Comparison of ENCODE assay signal across 11 cellular contexts in genomic region chr22:25112538-25113253, GRCh38.
DNase-seq lines count a peak whose midpoint lies in the region; ATAC-seq and TF ChIP-seq lines count a peak whose summit lies in the region.
"Had no signal": no experiment of that assay in that cellular context is flagged by ENCODE, and none has a peak within 500 bp of the region (broad histone marks: within the 10 kb centered on the region; RNA-seq: fewer than 3 reads in every experiment).

No MANE protein-coding gene starts in this region.

- no peaks in the 10 kb centered on the region for H3K27me3 ChIP-seq in CD4-positive, alpha-beta T cell (ENCODE audit: control insufficient read depth, insufficient read depth, low read length)
- H3K27me3 ChIP-seq in gastroesophageal sphincter, result no peaks in the 10 kb centered on the region
- no peaks in the 10 kb centered on the region for H3K27me3 ChIP-seq in neural progenitor cell

- WGBS in gastroesophageal sphincter (ENCODE audit: low coverage in 1 of 2), 2 donors, result 59 to 70% methylated on average over 3 to 6 of the region's 20 CpGs

- H3K9me3 ChIP-seq in CD4-positive, alpha-beta T cell (ENCODE audit: control insufficient read depth, low read length), result no peaks in the 10 kb centered on the region
- H3K9me3 ChIP-seq in gastroesophageal sphincter (peaks cover 0 to 8% (median 0%) of the 10 kb centered on the region in 3 donors), neural progenitor cell (ENCODE audit: low read depth) (no peaks in the 10 kb centered on the region)

- no peaks in the 10 kb centered on the region for H3K9me3 Mint-ChIP-seq in CD4-positive, alpha-beta T cell
- peaks cover 0 to 4% (median 0%) of the 10 kb centered on the region in 3 donors for H3K9me3 Mint-ChIP-seq in T-cell
- no peaks in the 10 kb centered on the region for H3K9me3 Mint-ChIP-seq in neural progenitor cell

- H3K27ac ChIP-seq in CD4-positive, alpha-beta T cell (ENCODE audit: low read depth, low read length), result no peak overlapping the region
- H3K27ac ChIP-seq in gastroesophageal sphincter (peak overlapping the region in 3 of 4 donors; percentile 81 to 84 (median 83)), neural progenitor cell (no peak overlapping the region)

- POLR2A ChIA-PET in CD4-positive, alpha-beta T cell (lab: Charles Lee), result interaction anchor here (2.9 kb wide), 1 partner anchor 49 kb away, joined by 10 read pairs; no protein-coding TSS in a partner anchor
- POLR2A ChIA-PET in T-cell (lab: Charles Lee), result interaction anchor here in 1 of 2 donors (0.6 kb wide), 1 partner anchor 382 kb away, joined by 9 read pairs; no protein-coding TSS in a partner anchor

- DNase-seq in CD4-positive, alpha-beta T cell, result no peak
- DNase-seq in T-cell, result no peak
- DNase-seq in neural progenitor cell (ENCODE audit: low spot score), result no peak
- no peak for DNase-seq in left colon
- no peak for DNase-seq in iPS-NIHi11 (ENCODE audit: low spot score)
- DNase-seq: activated CD8-positive, alpha-beta memory T cell treated with anti-CD3 and anti-CD28 coated beads for 24 hours; DMS 273 treated with DMSO at 0.1 percent for 48 hours; stimulated activated CD4-positive, alpha-beta T cell treated with anti-CD3 and anti-CD28 coated beads, Interleukin-12 subunit alpha, Interleukin-12 subunit beta, amount 100 ng/mL, for 4 hours had no signal

- intact Hi-C loops in CD4-positive, alpha-beta T cell (cut with DNase I, micrococcal nuclease), result loop anchor here in 1 of 2 experiments (10.0 kb wide), 1 partner anchor 52 kb away; no protein-coding TSS in a partner anchor
- intact Hi-C loops in left colon (cut with DNase I, micrococcal nuclease), result no loop called here

- no peaks in the 10 kb centered on the region for H3K27me3 Mint-ChIP-seq in CD4-positive, alpha-beta T cell
- H3K27me3 Mint-ChIP-seq in T-cell (no peaks in the 10 kb centered on the region), neural progenitor cell (ENCODE audit: insufficient read depth, low read depth) (peaks cover 7% of the 10 kb centered on the region)

- H3K36me3 ChIP-seq in gastroesophageal sphincter, result peaks cover 0 to 7% of the 10 kb centered on the region in 2 donors
- no peaks in the 10 kb centered on the region for H3K36me3 ChIP-seq in neural progenitor cell

- no peak overlapping the region for H2AFZ ChIP-seq in neural progenitor cell (replicated peaks)

- CTCF ChIA-PET in CD4-positive, alpha-beta T cell (lab: Charles Lee), result interaction anchor here (2.8 kb wide), 1 partner anchor 52 kb away, joined by 14 read pairs; no protein-coding TSS in a partner anchor
- CTCF ChIA-PET in T-cell (lab: Charles Lee), result interaction anchor here in 1 of 2 donors (1.4 to 2.4 kb wide), 3 partner anchors 33 to 44 kb away, joined by 3 to 8 read pairs (median 3); no protein-coding TSS in a partner anchor

- H3K4me2 ChIP-seq in neural progenitor cell, result peak overlapping the region; percentile 89

- H3K4me1 ChIP-seq in gastroesophageal sphincter (peaks cover 0 to 64% (median 26%) of the 10 kb centered on the region in 3 donors), neural progenitor cell (peaks cover 22% of the 10 kb centered on the region)

- H3K4me3 Mint-ChIP-seq in CD4-positive, alpha-beta T cell, result peak overlapping the region; percentile 86
- H3K4me3 Mint-ChIP-seq in T-cell (peak overlapping the region; percentile 73 to 86 (median 86)), neural progenitor cell (peak overlapping the region; percentile 83)

- H3K36me3 Mint-ChIP-seq in CD4-positive, alpha-beta T cell (ENCODE audit: low read depth), result no peaks in the 10 kb centered on the region
- peaks cover 3% of the 10 kb centered on the region for H3K36me3 Mint-ChIP-seq in T-cell
- H3K36me3 Mint-ChIP-seq in neural progenitor cell, result peaks cover 3% of the 10 kb centered on the region

- H4K20me1 ChIP-seq in neural progenitor cell (ENCODE audit: low read depth), result peaks cover 62% of the 10 kb centered on the region

- H3K79me2 ChIP-seq in neural progenitor cell (ENCODE audit: low read depth), result no peaks in the 10 kb centered on the region

- no peak overlapping the region for H3K27ac Mint-ChIP-seq in CD4-positive, alpha-beta T cell
- H3K27ac Mint-ChIP-seq in T-cell (no peak overlapping the region), neural progenitor cell (no peak overlapping the region)

- TF ChIP-seq CTCF in CD4-positive, alpha-beta T cell (IDR thresholded peaks at IDR 0.05), result no peak
- no peak for TF ChIP-seq CTCF in gastroesophageal sphincter (IDR thresholded peaks at IDR 0.05)
- TF ChIP-seq CTCF in neural progenitor cell (IDR thresholded peaks at IDR 0.05), result no peak

- H3K9ac ChIP-seq in neural progenitor cell, result no peak overlapping the region

- TF ChIP-seq POLR2A in gastroesophageal sphincter (IDR thresholded peaks at IDR 0.05), result no peak

- H3F3A ChIP-seq in neural progenitor cell (ENCODE audit: low read depth), result peaks cover 18% of the 10 kb centered on the region

- no peak for ATAC-seq in CD4-positive, alpha-beta T cell (ENCODE audit: poor library complexity)
- no peak for ATAC-seq in T-cell (replicated peaks in 1 of 4)
- no peak for ATAC-seq in gastroesophageal sphincter
- no peak for ATAC-seq in left colon
- ATAC-seq in HG03108 (IDR thresholded peaks at IDR 0.05; ENCODE audit: unreplicated experiment), result no peak
- no peak for ATAC-seq in HG03432 (IDR thresholded peaks at IDR 0.05; ENCODE audit: unreplicated experiment)

- peaks cover 29% of the 10 kb centered on the region for H3K4me1 Mint-ChIP-seq in CD4-positive, alpha-beta T cell (ENCODE audit: low read depth)
- H3K4me1 Mint-ChIP-seq in T-cell, result peaks cover 23 to 29% (median 26%) of the 10 kb centered on the region in 3 donors
- peaks cover 43% of the 10 kb centered on the region for H3K4me1 Mint-ChIP-seq in neural progenitor cell

- H3K4me3 ChIP-seq in gastroesophageal sphincter (peak overlapping the region; percentile 36 to 57), neural progenitor cell (no peak overlapping the region)

- TF ChIP-seq EP300 in gastroesophageal sphincter (IDR thresholded peaks at IDR 0.05), result no peak

Comparison
In these comparisons a context has a peak if more than half of its experiments do, and no peak if none do; other contexts are left out.
1. H3K27ac ChIP-seq: peak in gastroesophageal sphincter (3 of 4); none in CD4-positive, alpha-beta T cell (single experiment) and neural progenitor cell (single experiment).
2. Peak in every context shown above with its lines, with median percentiles within 50 percentile points of each other: H3K4me3 Mint-ChIP-seq.